25 cellular contexts compared by ENCODE assay signal in the genomic region with DNA sequence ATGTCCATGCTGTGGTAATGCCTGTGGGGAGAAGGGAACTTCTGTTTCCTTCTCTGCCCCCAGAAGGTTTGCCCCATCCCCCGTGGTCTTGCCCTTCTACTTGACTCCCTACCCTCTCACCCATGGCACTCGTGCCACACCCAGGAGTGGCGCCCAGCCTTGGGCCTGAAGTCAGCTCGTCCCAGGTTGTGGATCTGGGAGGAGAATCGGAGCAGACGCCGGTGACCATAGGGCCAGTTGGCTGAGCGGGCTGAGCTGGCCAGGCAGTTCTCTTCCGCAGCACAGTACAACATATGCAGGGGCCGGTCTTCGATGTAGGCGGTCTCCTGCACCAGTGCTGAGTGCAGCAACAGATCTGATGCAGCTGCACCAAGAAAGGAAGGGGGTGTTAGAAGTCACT. TPM values are rescaled to one million over a fixed set of nuclear protein-coding genes. Genes with fewer than 3 reads are reported as not detected.
"Had no signal": no experiment of that assay in that cellular context is flagged by ENCODE, and none has a peak within 500 bp of the region (broad histone marks: within the 10 kb centered on the region; RNA-seq: fewer than 3 reads in every experiment).

No MANE protein-coding gene starts in this region.

- H3K27ac ChIP-seq: body of pancreas, cardiac muscle cell, lower lobe of right lung, sigmoid colon, testis had no signal

- H3K27me3 ChIP-seq: body of pancreas, cardiac muscle cell, sigmoid colon, testis had no signal

- H3K4me3 ChIP-seq: body of pancreas, cardiac muscle cell, lower lobe of right lung, mucosa of descending colon, sigmoid colon, smooth muscle cell, testis had no signal

- DNase-seq: activated CD4-positive, alpha-beta T cell treated with anti-CD3 and anti-CD28 coated beads for 1 hour; activated CD4-positive, alpha-beta T cell treated with anti-CD3 and anti-CD28 coated beads, Interleukin-2, amount 50 U/mL, for 1 hour; activated gamma-delta T cell treated with Interleukin-2 at 50 U/mL for 16 hours; activated T-cell treated with anti-CD3 and anti-CD28 coated beads, Interleukin-2, amount 50 U/mL, for 1 hour; anterior cingulate cortex; body of pancreas; dermis blood vessel endothelial cell; effector memory CD4-positive, alpha-beta T cell; foreskin melanocyte; lower lobe of right lung; mesendoderm; mucosa of descending colon; occipital lobe; sigmoid colon; stimulated activated CD4-positive, alpha-beta T cell treated with anti-CD3 and anti-CD28 coated beads, Interleukin-4, amount 100 ng/mL, for 1 hour; stimulated activated naive CD4-positive, alpha-beta T cell; T-helper 1 cell; testis; trophoblast cell had no signal

- ATAC-seq: body of pancreas, esophagus mucosa, left lobe of liver, lower lobe of right lung, mucosa of descending colon had no signal

- H3K9me3 ChIP-seq: body of pancreas, lower lobe of right lung, mucosa of descending colon, sigmoid colon, testis had no signal

- H3K4me2 ChIP-seq: smooth muscle cell had no signal

RNA-seq across cellular contexts. Expression of gene DQX1, which starts 8.4 kb away (rescaled TPM):
- total RNA-seq: dermis blood vessel endothelial cell, kidney epithelial cell, occipital lobe, posterior vena cava, sigmoid colon had no signal
- polyA plus RNA-seq: smooth muscle cell had no signal
